In the genomic region with DNA sequence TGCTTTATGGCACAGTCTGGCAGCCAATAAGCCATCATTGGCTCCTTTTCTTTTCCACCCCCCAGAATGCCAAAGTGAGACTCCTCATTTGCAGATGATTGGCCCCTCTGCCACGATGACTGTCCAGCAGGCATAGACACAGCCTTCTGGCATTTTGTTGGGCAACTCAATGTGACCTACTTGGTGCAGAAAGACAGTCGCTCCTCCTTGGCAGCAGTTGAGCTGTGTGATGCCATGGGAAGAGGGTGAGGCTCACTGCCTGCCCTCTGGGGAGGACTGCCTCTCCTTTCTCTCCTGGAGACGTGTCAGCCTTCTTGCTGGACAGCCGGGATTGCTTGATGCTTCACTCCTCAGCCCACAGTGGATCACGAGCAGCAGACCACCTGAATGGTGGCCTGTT, we compare ENCODE assay signal across 18 cellular contexts.
DNase-seq lines count a peak whose midpoint lies in the region; ATAC-seq, FAIRE-seq and TF ChIP-seq lines count a peak whose summit lies in the region.
"Had no signal": no experiment of that assay in that cellular context is flagged by ENCODE, and none has a peak within 500 bp of the region (broad histone marks: within the 10 kb centered on the region; RNA-seq: fewer than 3 reads in every experiment).

No MANE protein-coding gene starts in this region.

- no peaks in the 10 kb centered on the region; a peak in 1 of 4 replicates for H3K9me3 ChIP-seq in H1 (ENCODE audit: insufficient read depth in 2 of 2, low read depth in 1 of 2, low read length in 1 of 2)
- no peaks in the 10 kb centered on the region for H3K9me3 ChIP-seq in trophoblast cell (ENCODE audit: insufficient read depth, low read depth, low read length)

- no peak overlapping the region for H3K23ac ChIP-seq in H1 (ENCODE audit: insufficient read length)
- no peak overlapping the region for H3K23ac ChIP-seq in trophoblast cell (ENCODE audit: low read length)

- H3K9ac ChIP-seq in H1 (replicated peaks in 1 of 4; ENCODE audit: extremely low read depth in 1 of 4, low read depth in 3 of 4, low read length in 3 of 4) (no peak overlapping the region), trophoblast cell (ENCODE audit: low read length) (no peak overlapping the region)

- no peak for FAIRE-seq in H1 (lab: Jason Lieb, UNC)
- FAIRE-seq: GM12891, GM18507 had no signal

- no peak overlapping the region for H3K4me3 Mint-ChIP-seq in stimulated activated memory B cell treated with anti-CD40 and anti-IgM and Interleukin-4, amounts not matched to agents 10 μg/mL and 1 μg/mL and 100 μg/mL, for 72 hours
- H3K4me3 Mint-ChIP-seq: CD4-positive, alpha-beta memory T cell; GM23338 had no signal

- no peaks in the 10 kb centered on the region for H3K23me2 ChIP-seq in H1 (ENCODE audit: low read depth, low read length)

- H3K79me1 ChIP-seq in H1 (ENCODE audit: low read depth, low read length) (no peaks in the 10 kb centered on the region), trophoblast cell (ENCODE audit: low read length) (peaks cover 15% of the 10 kb centered on the region)

- H3K4me3 ChIP-seq in H1 (ENCODE audit: extremely low read depth in 1 of 4, insufficient read depth in 2 of 4, low read depth in 3 of 4, low read length in 4 of 4) (no peak overlapping the region), trophoblast cell (ENCODE audit: low read depth, low read length) (no peak overlapping the region)
- H3K4me3 ChIP-seq: GM23338 had no signal

- no peaks in the 10 kb centered on the region for H4K20me1 ChIP-seq in H1 (replicated peaks in 1 of 2; ENCODE audit: control insufficient read depth in 1 of 2, insufficient read depth in 2 of 2, low read length in 2 of 2)

- H2AK5ac ChIP-seq in H1 (ENCODE audit: low read depth, low read length): no peak overlapping the region
- H2AK5ac ChIP-seq in trophoblast cell (ENCODE audit: low read length): peak overlapping the region; percentile 36

- H4K91ac ChIP-seq in H1 (replicated peaks; ENCODE audit: insufficient read length, low read length): no peak overlapping the region
- H4K91ac ChIP-seq in trophoblast cell (ENCODE audit: low read depth, low read length): peak overlapping the region; percentile 38

- H4K5ac ChIP-seq in H1 (ENCODE audit: insufficient read length, low read depth, low read length): no peak overlapping the region

- no peak for TF ChIP-seq POLR2A in H1 (IDR thresholded peaks at IDR 0.05; ENCODE audit: control extremely low read depth in 1 of 2, low read depth in 2 of 2, low read length in 2 of 2)

- no peaks in the 10 kb centered on the region for H3K36me3 Mint-ChIP-seq in stimulated activated memory B cell treated with anti-CD40 and anti-IgM and Interleukin-4, amounts not matched to agents 10 μg/mL and 1 μg/mL and 100 μg/mL, for 72 hours
- H3K36me3 Mint-ChIP-seq: CD4-positive, alpha-beta memory T cell had no signal

- H3K4ac ChIP-seq in H1 (replicated peaks; ENCODE audit: insufficient read length, low read depth, low read length) (no peak overlapping the region), trophoblast cell (ENCODE audit: low read depth, low read length) (no peak overlapping the region)

- WGBS in H1 (ENCODE audit: extremely low coverage in 1 of 2, insufficient coverage in 1 of 2, insufficient read length in 1 of 2, insufficient replicate concordance in 2 of 2, low coverage in 1 of 2, low lambda C conversion rate in 2 of 2, missing lambda C conversion rate in 1 of 2), 2 experiments: 89% methylated on average over 5 of the region's 5 CpGs; no CpG with 5 or more reads in 1 of the 2 experiments
- WGBS in trophoblast cell (ENCODE audit: extremely low coverage, insufficient coverage, insufficient read length): no CpG with 5 or more reads among the region's 5 CpGs

- TF ChIP-seq CTCF in H1 (IDR thresholded peaks at IDR 0.05; ENCODE audit: control extremely low read depth in 1 of 3, insufficient read depth in 1 of 3, low read depth in 1 of 3, low read length in 3 of 3): no peak

- H2BK12ac ChIP-seq in H1 (ENCODE audit: low read depth, low read length): no peak overlapping the region; the same call in 1 of the 2 replicates
- peak overlapping the region; percentile 55 for H2BK12ac ChIP-seq in trophoblast cell (ENCODE audit: low read length)

- peaks cover 0 to 5% (median 0%) of the 10 kb centered on the region in 4 experiments; a peak in 2 of 7 replicates for H3K4me1 ChIP-seq in H1 (replicated peaks in 1 of 4; ENCODE audit: control insufficient read depth in 3 of 4, insufficient read depth in 4 of 4, low read length in 3 of 4)
- peaks cover 14 to 16% of the 10 kb centered on the region in 2 experiments for H3K4me1 ChIP-seq in trophoblast cell (ENCODE audit: control insufficient read depth in 1 of 2, insufficient read depth in 2 of 2, low read length in 2 of 2)

- no peaks in the 10 kb centered on the region for H3K36me3 ChIP-seq in H1 (ENCODE audit: control insufficient read depth in 2 of 4, insufficient read depth in 4 of 4, low read length in 3 of 4)
- H3K36me3 ChIP-seq in trophoblast cell (ENCODE audit: control insufficient read depth in 1 of 2, insufficient read depth in 2 of 2, low read length in 2 of 2): no peaks in the 10 kb centered on the region

- H2BK5ac ChIP-seq in H1 (ENCODE audit: low read depth, low read length) (peak overlapping the region; percentile 22), trophoblast cell (ENCODE audit: low read depth, low read length, poor library complexity) (peak overlapping the region; percentile 65)

- no peak for ATAC-seq in stimulated activated memory B cell treated with anti-CD40 and anti-IgM and Interleukin-4, amounts not matched to agents 10 μg/mL and 1 μg/mL and 100 μg/mL, for 72 hours
- ATAC-seq: GM23338, HCT116 had no signal

- no peak overlapping the region for H2AFZ ChIP-seq in H1 (ENCODE audit: low read length)
- H2AFZ ChIP-seq in trophoblast cell (ENCODE audit: insufficient read depth, low read length, poor library complexity): no peak overlapping the region

- H3K4me2 ChIP-seq in H1 (ENCODE audit: insufficient read depth in 1 of 2, low read depth in 2 of 2, low read length in 2 of 2): no peak overlapping the region
- H3K4me2 ChIP-seq in trophoblast cell (ENCODE audit: low read length): no peak overlapping the region
- H3K4me2 ChIP-seq: GM23338 had no signal

- no peak for TF ChIP-seq EP300 in H1 (IDR thresholded peaks at IDR 0.05; ENCODE audit: borderline replicate concordance in 1 of 2, low read depth in 2 of 2, low read length in 2 of 2)

- H3K27me3 ChIP-seq in H1 (replicated peaks in 1 of 4; ENCODE audit: control insufficient read depth in 3 of 4, extremely low read depth in 1 of 4, insufficient read depth in 3 of 4, low read length in 3 of 4) (no peaks in the 10 kb centered on the region; a peak in 1 of 7 replicates), trophoblast cell (ENCODE audit: insufficient read depth, low read length) (no peaks in the 10 kb centered on the region)

- H3K18ac ChIP-seq in H1 (ENCODE audit: extremely low read depth, low read length) (no peak overlapping the region), trophoblast cell (ENCODE audit: low read length) (peak overlapping the region; percentile 77)

- no peak for TF ChIP-seq RAD21 in H1 (IDR thresholded peaks at IDR 0.05 in 1 of 2, conservative IDR thresholded peaks at IDR 0.05 in 1 of 2; ENCODE audit: low read depth in 2 of 2, low read length in 2 of 2)

- H3K14ac ChIP-seq in H1 (ENCODE audit: insufficient read length) (no peak overlapping the region), trophoblast cell (ENCODE audit: low read length) (peak overlapping the region; percentile 41)

- no peak overlapping the region for H4K8ac ChIP-seq in H1 (ENCODE audit: extremely low read depth, insufficient read depth, low read length)
- H4K8ac ChIP-seq in trophoblast cell (ENCODE audit: low read depth, low read length): peak overlapping the region; percentile 2

- H3K27ac ChIP-seq in H1 (ENCODE audit: low read depth, low read length): no peak overlapping the region
- peak overlapping the region; percentile 51 for H3K27ac ChIP-seq in trophoblast cell (ENCODE audit: low read depth, low read length)

- no peaks in the 10 kb centered on the region for H3K9me3 Mint-ChIP-seq in stimulated activated memory B cell treated with anti-CD40 and anti-IgM and Interleukin-4, amounts not matched to agents 10 μg/mL and 1 μg/mL and 100 μg/mL, for 72 hours
- H3K9me3 Mint-ChIP-seq: GM23338 had no signal

- no peaks in the 10 kb centered on the region for H3K27me3 Mint-ChIP-seq in stimulated activated memory B cell treated with anti-CD40 and anti-IgM and Interleukin-4, amounts not matched to agents 10 μg/mL and 1 μg/mL and 100 μg/mL, for 72 hours

- H2BK15ac ChIP-seq in H1 (ENCODE audit: low read length): no peak overlapping the region

- H4K12ac ChIP-seq in trophoblast cell (ENCODE audit: low read depth, low read length): no peak overlapping the region

- H2BK120ac ChIP-seq in H1 (replicated peaks; ENCODE audit: low read depth, low read length) (no peak overlapping the region), trophoblast cell (ENCODE audit: insufficient read depth, low read length, poor library complexity) (peak overlapping the region; percentile 26)

- POLR2A ChIA-PET in H1 (lab: Charles Lee; ENCODE audit: partially characterized antibody): no interaction called here

- no peak overlapping the region for H2BK20ac ChIP-seq in H1 (ENCODE audit: low read length)

- H3K79me2 ChIP-seq in H1 (ENCODE audit: control insufficient read depth in 1 of 2, insufficient read depth in 2 of 2, low read length in 2 of 2) (no peaks in the 10 kb centered on the region), trophoblast cell (ENCODE audit: control insufficient read depth, insufficient read depth, low read length, poor library complexity) (peaks cover 2% of the 10 kb centered on the region)

- CTCF ChIA-PET in H1 (lab: Charles Lee; ENCODE audit: partially characterized antibody): interaction anchor here (1.5 kb wide), 1 partner anchor 13 kb away, joined by 4 read pairs; no protein-coding TSS in a partner anchor

- no peak overlapping the region for H3K56ac ChIP-seq in H1 (replicated peaks; ENCODE audit: insufficient read length, low read depth, low read length)

- no peaks in the 10 kb centered on the region for H3K4me1 Mint-ChIP-seq in stimulated activated memory B cell treated with anti-CD40 and anti-IgM and Interleukin-4, amounts not matched to agents 10 μg/mL and 1 μg/mL and 100 μg/mL, for 72 hours
- H3K4me1 Mint-ChIP-seq: CD4-positive, alpha-beta memory T cell had no signal

- DNase-seq in H1 (ENCODE audit: low read depth in 1 of 2, low spot score in 2 of 2) (no peak), islet precursor cell (peak; percentile 64), trophoblast cell (no peak), NCI-H1417 treated with DMSO at 0.1 percent for 48 hours (lab: John Stamatoyannopoulos, UW) (no peak), H4 (ENCODE audit: low spot score) (no peak)
- DNase-seq: C1 segment of cervical spinal cord; Calu3; CD4-positive, alpha-beta memory T cell; COR-L47; DMS53; DMS79 treated with DMSO at 0.1 percent for 48 hours; GF-D8; H7 had no signal

- H3K27ac Mint-ChIP-seq in stimulated activated memory B cell treated with anti-CD40 and anti-IgM and Interleukin-4, amounts not matched to agents 10 μg/mL and 1 μg/mL and 100 μg/mL, for 72 hours: no peak overlapping the region
- H3K27ac Mint-ChIP-seq: CD4-positive, alpha-beta memory T cell; GM23338 had no signal
